17 cellular contexts compared by ENCODE assay signal in genomic region chr3:124529826-124530571, GRCh38.
DNase-seq lines count a peak whose midpoint lies in the region; FAIRE-seq and TF ChIP-seq lines count a peak whose summit lies in the region.
"Had no signal": no experiment of that assay in that cellular context is flagged by ENCODE, and none has a peak within 500 bp of the region (broad histone marks: within the 10 kb centered on the region; RNA-seq: fewer than 3 reads in every experiment).

No MANE protein-coding gene starts in this region.

- H3K4ac ChIP-seq in mesendoderm (ENCODE audit: low read depth, low read length): no peak overlapping the region

- DNase-seq in COLO668 (lab: John Stamatoyannopoulos, UW; ENCODE audit: unreplicated experiment): peak; percentile 28
- peak; percentile 60 for DNase-seq in MG63
- peak; percentile 7 to 78 for DNase-seq in dermis microvascular lymphatic vessel endothelial cell (ENCODE audit: low read depth in 2 of 2)
- DNase-seq in mesendoderm: peak; percentile 67
- no peak for DNase-seq in SIG-M5 (lab: John Stamatoyannopoulos, UW)
- DNase-seq in hepatocyte (ENCODE audit: low spot score): no peak
- DNase-seq in NCI-H1417 treated with DMSO at 0.1 percent for 48 hours (lab: John Stamatoyannopoulos, UW): no peak
- DNase-seq in D721Med (ENCODE audit: insufficient read length, low spot score): no peak
- DNase-seq: activated CD4-positive, alpha-beta T cell treated with anti-CD3 and anti-CD28 coated beads, Interleukin-2, amount 10 ng/mL, durations not matched to agents 7 days and 5 days; activated T-cell treated with anti-CD3 and anti-CD28 coated beads, Interleukin-2, amount 50 U/mL, for 48 hours; NCI-H1105 treated with DMSO at 0.1 percent for 48 hours; NCI-H524; PC-9; right cardiac atrium; stimulated activated CD4-positive, alpha-beta T cell treated with anti-CD3 and anti-CD28 coated beads, Interleukin-4, amount 100 ng/mL, for 1 hour had no signal

- H4K5ac ChIP-seq in mesendoderm (ENCODE audit: low read length): no peak overlapping the region

- H2BK5ac ChIP-seq in mesendoderm (ENCODE audit: low read length): no peak overlapping the region

- H3K9me3 ChIP-seq in MG63 (no peaks in the 10 kb centered on the region), hepatocyte (ENCODE audit: low read depth) (no peaks in the 10 kb centered on the region)

- H3K9ac ChIP-seq in mesendoderm (ENCODE audit: low read length): no peak overlapping the region

- no peak overlapping the region for H3K4me2 ChIP-seq in mesendoderm (ENCODE audit: low read length)
- no peak overlapping the region for H3K4me2 ChIP-seq in hepatocyte
- H3K4me2 ChIP-seq: PC-9 had no signal

- H4K20me1 ChIP-seq in hepatocyte (ENCODE audit: insufficient read depth, poor library complexity, severe bottlenecking): no peaks in the 10 kb centered on the region

- no peak overlapping the region for H3K56ac ChIP-seq in mesendoderm (ENCODE audit: low read length)

- H3K79me1 ChIP-seq in mesendoderm (ENCODE audit: low read length): no peaks in the 10 kb centered on the region

- H2BK15ac ChIP-seq in mesendoderm (replicated peaks; ENCODE audit: low read depth): peak overlapping the region; percentile 11

- peak overlapping the region; percentile 28 for H2BK120ac ChIP-seq in mesendoderm (ENCODE audit: low read depth, low read length)

- no peak overlapping the region for H3K4me3 ChIP-seq in MG63
- no peak overlapping the region for H3K4me3 ChIP-seq in mesendoderm (ENCODE audit: low read length)
- no peak overlapping the region for H3K4me3 ChIP-seq in hepatocyte
- H3K4me3 ChIP-seq: PC-9 had no signal

- H3K36me3 ChIP-seq in MG63 (no peaks in the 10 kb centered on the region), mesendoderm (ENCODE audit: control insufficient read depth, insufficient read depth, low read length) (no peaks in the 10 kb centered on the region), hepatocyte (replicated peaks; ENCODE audit: insufficient read depth, low read depth) (no peaks in the 10 kb centered on the region)

- WGBS in mesendoderm (ENCODE audit: extremely low coverage, insufficient coverage, low lambda C conversion rate): no CpG with 5 or more reads among the region's 3 CpGs
- 85% methylated on average over 3 of the region's 3 CpGs for WGBS in hepatocyte (ENCODE audit: low lambda C conversion rate, missing lambda C conversion rate)

- TF ChIP-seq CTCF in hepatocyte (IDR thresholded peaks at IDR 0.05; ENCODE audit: poor library complexity) (no peak), D721Med (IDR thresholded peaks at IDR 0.05; ENCODE audit: insufficient read depth, missing control alignments) (no peak)

- peaks cover 6% of the 10 kb centered on the region; the same call in 1 of the 2 replicates for H3K27me3 ChIP-seq in MG63
- no peaks in the 10 kb centered on the region for H3K27me3 ChIP-seq in mesendoderm (ENCODE audit: insufficient read depth, low read length, poor library complexity)
- H3K27me3 ChIP-seq in hepatocyte: no peaks in the 10 kb centered on the region

- no peaks in the 10 kb centered on the region for H3K9me2 ChIP-seq in hepatocyte (replicated peaks; ENCODE audit: insufficient read depth)

- H3K4me1 ChIP-seq in mesendoderm (ENCODE audit: control insufficient read depth, low read depth, low read length) (peaks cover 2% of the 10 kb centered on the region), hepatocyte (ENCODE audit: insufficient read depth) (no peaks in the 10 kb centered on the region)

- no peak overlapping the region for H2AK5ac ChIP-seq in mesendoderm (ENCODE audit: low read length)

- H2AFZ ChIP-seq in hepatocyte: no peak overlapping the region
- H2AFZ ChIP-seq: PC-9 had no signal

- no peak overlapping the region for H3K18ac ChIP-seq in mesendoderm (ENCODE audit: low read length)

- H4K8ac ChIP-seq in mesendoderm (ENCODE audit: low read depth, low read length): no peak overlapping the region

- H3K23ac ChIP-seq in mesendoderm (ENCODE audit: low read length): no peak overlapping the region

- H3K27ac ChIP-seq in mesendoderm (ENCODE audit: low read depth, low read length) (no peak overlapping the region), hepatocyte (no peak overlapping the region)
- H3K27ac ChIP-seq: PC-9 had no signal

- FAIRE-seq in D721Med (lab: Jason Lieb, UNC): no peak
- FAIRE-seq: HepG2, islet of Langerhans had no signal

- H3K79me2 ChIP-seq in mesendoderm (ENCODE audit: control insufficient read depth, insufficient read depth, low read length) (no peaks in the 10 kb centered on the region), hepatocyte (no peaks in the 10 kb centered on the region)

Comparison
In these comparisons a context has a peak if more than half of its experiments do, and no peak if none do; other contexts are left out.
1. DNase-seq: peak in COLO668 (single experiment), MG63 (single experiment), dermis microvascular lymphatic vessel endothelial cell (2 of 2) and mesendoderm (single experiment); none in SIG-M5 (single experiment), hepatocyte (single experiment), NCI-H1417 treated with DMSO at 0.1 percent for 48 hours (single experiment) and D721Med (single experiment).